ENCODE assay signal across 16 cellular contexts in genomic region chr13:111552891-111553637, GRCh38.
DNase-seq lines count a peak whose midpoint lies in the region; ATAC-seq and TF ChIP-seq lines count a peak whose summit lies in the region.
"Had no signal": no experiment of that assay in that cellular context is flagged by ENCODE, and none has a peak within 500 bp of the region (broad histone marks: within the 10 kb centered on the region; RNA-seq: fewer than 3 reads in every experiment).

No MANE protein-coding gene starts in this region.

- H2AK5ac ChIP-seq in mesendoderm (ENCODE audit: low read length): no peak overlapping the region

- no peak overlapping the region for H3K27ac ChIP-seq in right cardiac atrium (ENCODE audit: low read length)
- H3K27ac ChIP-seq in mesendoderm (ENCODE audit: low read depth, low read length): no peak overlapping the region
- no peak overlapping the region for H3K27ac ChIP-seq in spleen
- H3K27ac ChIP-seq in CD8-positive, alpha-beta memory T cell (ENCODE audit: low read depth, low read length): no peak overlapping the region
- H3K27ac ChIP-seq: 22Rv1, A549, C4-2B had no signal

- H3K36me3 Mint-ChIP-seq in CD8-positive, alpha-beta memory T cell: no peaks in the 10 kb centered on the region

- no peak overlapping the region for H4K8ac ChIP-seq in mesendoderm (ENCODE audit: low read depth, low read length)

- H3K4me1 ChIP-seq in right cardiac atrium (ENCODE audit: control insufficient read depth, insufficient read depth, low read length) (no peaks in the 10 kb centered on the region), mesendoderm (ENCODE audit: control insufficient read depth, low read depth, low read length) (no peaks in the 10 kb centered on the region), spleen (no peaks in the 10 kb centered on the region)
- H3K4me1 ChIP-seq in CD8-positive, alpha-beta memory T cell (ENCODE audit: insufficient read depth, low read length): no peaks in the 10 kb centered on the region
- H3K4me1 ChIP-seq: A549 had no signal

- CTCF ChIA-PET in CD8-positive, alpha-beta memory T cell (lab: Charles Lee): no interaction called here

- intact Hi-C loops in cardiac septum (cut with DNase I) (no loop called here), right cardiac atrium (cut with DNase I) (no loop called here), spleen (cut with DNase I; ENCODE audit: low total_unique reads) (no loop called here)

- H2BK5ac ChIP-seq in mesendoderm (ENCODE audit: low read length): no peak overlapping the region

- H3K9me3 ChIP-seq in right cardiac atrium (ENCODE audit: control insufficient read depth, low read length) (no peaks in the 10 kb centered on the region), spleen (no peaks in the 10 kb centered on the region)
- H3K9me3 ChIP-seq in CD8-positive, alpha-beta memory T cell (ENCODE audit: low read length): no peaks in the 10 kb centered on the region
- H3K9me3 ChIP-seq: A549 had no signal

- no peaks in the 10 kb centered on the region for H3K79me2 ChIP-seq in mesendoderm (ENCODE audit: control insufficient read depth, insufficient read depth, low read length)

- peak; percentile 60 for DNase-seq in cardiac septum (ENCODE audit: low spot score)
- DNase-seq in right cardiac atrium: no peak
- DNase-seq in mesendoderm: no peak
- peak; percentile 46 for DNase-seq in spleen
- DNase-seq in NCI-H2196 treated with DMSO at 0.1 percent for 48 hours (lab: John Stamatoyannopoulos, UW; ENCODE audit: unreplicated experiment): no peak
- DNase-seq in CD8-positive, alpha-beta memory T cell: no peak
- DNase-seq: AML-193; CD4-positive, alpha-beta T cell; DMS153; DMS79 treated with DMSO at 0.1 percent for 48 hours; GF-D8; H9 had no signal

- H3K4me1 Mint-ChIP-seq in CD8-positive, alpha-beta memory T cell: no peaks in the 10 kb centered on the region
- H3K4me1 Mint-ChIP-seq: H9 had no signal

- peak overlapping the region; percentile 66 for H3K23ac ChIP-seq in mesendoderm (ENCODE audit: low read length)

- no peak overlapping the region for H4K5ac ChIP-seq in mesendoderm (ENCODE audit: low read length)

- H3K36me3 ChIP-seq in mesendoderm (ENCODE audit: control insufficient read depth, insufficient read depth, low read length) (no peaks in the 10 kb centered on the region), spleen (no peaks in the 10 kb centered on the region)
- H3K36me3 ChIP-seq in CD8-positive, alpha-beta memory T cell (ENCODE audit: insufficient read depth, low read length): no peaks in the 10 kb centered on the region

- no peak overlapping the region for H3K4me3 Mint-ChIP-seq in CD8-positive, alpha-beta memory T cell
- H3K4me3 Mint-ChIP-seq: CD4-positive, alpha-beta T cell; H9 had no signal

- no peak for ATAC-seq in right cardiac atrium
- ATAC-seq in HG03095 (IDR thresholded peaks at IDR 0.05; ENCODE audit: unreplicated experiment): no peak
- ATAC-seq: A549 had no signal

- no peak overlapping the region for H3K4me2 ChIP-seq in mesendoderm (ENCODE audit: low read length)
- H3K4me2 ChIP-seq: A549 had no signal

- H3K27me3 ChIP-seq in right cardiac atrium (ENCODE audit: control insufficient read depth, insufficient read depth): no peaks in the 10 kb centered on the region
- H3K27me3 ChIP-seq in mesendoderm (ENCODE audit: insufficient read depth, low read length, poor library complexity): no peaks in the 10 kb centered on the region
- peaks cover 0 to 15% (median 0%) of the 10 kb centered on the region in 7 donors for H3K27me3 ChIP-seq in spleen (replicated peaks in 1 of 7)
- no peaks in the 10 kb centered on the region for H3K27me3 ChIP-seq in CD8-positive, alpha-beta memory T cell (ENCODE audit: insufficient read depth, low read length, poor library complexity, severe bottlenecking)

- no peak overlapping the region for H3K27ac Mint-ChIP-seq in CD8-positive, alpha-beta memory T cell
- H3K27ac Mint-ChIP-seq: CD4-positive, alpha-beta T cell; H9 had no signal

- no peak overlapping the region for H3K56ac ChIP-seq in mesendoderm (ENCODE audit: low read length)

- no peak overlapping the region for H3K4ac ChIP-seq in mesendoderm (ENCODE audit: low read depth, low read length)

- TF ChIP-seq CTCF in spleen (IDR thresholded peaks at IDR 0.05 in 8 of 11, conservative IDR thresholded peaks at IDR 0.05 in 3 of 11): no peak

- no peak overlapping the region for H3K18ac ChIP-seq in mesendoderm (ENCODE audit: low read length)

- WGBS in right cardiac atrium: 86% methylated on average over 9 of the region's 9 CpGs
- no CpG with 5 or more reads among the region's 9 CpGs for WGBS in mesendoderm (ENCODE audit: extremely low coverage, insufficient coverage, low lambda C conversion rate)
- WGBS in spleen, 5 donors: 89 to 96% (median 93%) methylated on average over 9 of the region's 9 CpGs

- no peak overlapping the region for H3K4me3 ChIP-seq in right cardiac atrium (ENCODE audit: low read length)
- H3K4me3 ChIP-seq in mesendoderm (ENCODE audit: low read length): no peak overlapping the region
- no peak overlapping the region for H3K4me3 ChIP-seq in spleen
- H3K4me3 ChIP-seq in CD8-positive, alpha-beta memory T cell (ENCODE audit: low read length): no peak overlapping the region
- H3K4me3 ChIP-seq: A549 had no signal

- peaks cover 5 to 12% of the 10 kb centered on the region in 2 donors for H3K27me3 Mint-ChIP-seq in CD8-positive, alpha-beta memory T cell

- TF ChIP-seq POLR2A in spleen (IDR thresholded peaks at IDR 0.05): no peak

- H3K9me3 Mint-ChIP-seq in CD8-positive, alpha-beta memory T cell: no peaks in the 10 kb centered on the region
- H3K9me3 Mint-ChIP-seq: CD4-positive, alpha-beta T cell; H9 had no signal

- H2BK15ac ChIP-seq in mesendoderm (replicated peaks; ENCODE audit: low read depth): no peak overlapping the region

- H3K9ac ChIP-seq in mesendoderm (ENCODE audit: low read length): no peak overlapping the region

- H2BK120ac ChIP-seq in mesendoderm (ENCODE audit: low read depth, low read length): no peak overlapping the region

- POLR2A ChIA-PET in CD8-positive, alpha-beta memory T cell (lab: Charles Lee): no interaction called here

- H3K79me1 ChIP-seq in mesendoderm (ENCODE audit: low read length): no peaks in the 10 kb centered on the region

Comparison
In these comparisons a context has a peak if more than half of its experiments do, and no peak if none do; other contexts are left out.
1. DNase-seq: peak in cardiac septum (single experiment) and spleen (single experiment); none in right cardiac atrium (0 of 3), mesendoderm (single experiment), NCI-H2196 treated with DMSO at 0.1 percent for 48 hours (single experiment) and CD8-positive, alpha-beta memory T cell (0 of 5).